8 cellular contexts compared by ENCODE assay signal in the genomic region with DNA sequence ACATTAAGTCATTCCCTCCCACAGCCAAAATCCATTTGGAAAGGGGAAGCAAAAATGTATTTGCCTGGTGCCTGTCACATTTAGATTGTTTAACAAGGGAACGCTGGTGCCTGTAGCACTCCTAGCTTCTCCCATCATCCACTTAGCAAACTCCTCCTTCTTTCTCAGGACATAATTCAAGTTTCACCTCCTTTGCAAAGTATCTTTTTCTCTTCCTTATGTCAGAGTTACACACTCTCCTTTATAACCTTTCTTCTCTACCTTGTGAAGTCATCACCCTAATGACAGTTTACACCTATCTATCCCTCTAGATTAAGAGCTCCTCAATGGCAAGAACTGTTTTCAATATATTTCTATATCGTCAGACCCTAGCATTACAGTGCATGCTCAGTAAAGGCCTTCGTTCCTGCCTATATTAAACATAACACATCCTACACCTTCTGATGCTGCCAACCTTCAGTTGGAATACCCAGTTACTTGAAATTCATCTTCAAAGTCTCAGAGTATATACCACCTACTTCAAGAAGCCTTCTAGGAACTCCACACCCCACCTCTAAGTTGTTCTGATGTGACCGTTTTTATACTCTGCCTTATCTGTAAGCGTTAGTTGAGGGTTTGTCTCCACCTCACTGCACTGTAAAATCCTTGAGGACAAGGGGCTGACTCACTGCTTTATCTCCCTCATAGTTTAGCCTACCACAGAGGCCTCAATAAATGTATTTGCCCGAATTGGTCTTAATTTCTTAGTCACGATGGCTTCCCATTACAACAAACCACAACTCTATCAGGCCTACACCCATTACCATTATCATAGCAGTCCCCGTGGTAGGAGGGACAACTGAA. TPM values are rescaled to one million over a fixed set of nuclear protein-coding genes. Genes with fewer than 3 reads are reported as not detected.
A peak's percentile ranks its signal among the peaks of the same experiment; 100 is the strongest.
DNase-seq lines count a peak whose midpoint lies in the region; ATAC-seq and TF ChIP-seq lines count a peak whose summit lies in the region.

No MANE protein-coding gene starts in this region.

- peaks cover 6% of the 10 kb centered on the region for H3K36me3 Mint-ChIP-seq in T-helper 17 cell (ENCODE audit: low read depth)

- H3K9me2 ChIP-seq in SK-N-SH: no peaks in the 10 kb centered on the region

- 77% methylated on average over 8 of the region's 8 CpGs for WGBS in SK-N-SH (ENCODE audit: low lambda C conversion rate)

- TF ChIP-seq CTCF in retinal pigment epithelial cell (conservative IDR thresholded peaks at IDR 0.05; ENCODE audit: low read depth, low read length): no peak
- TF ChIP-seq CTCF in SK-N-SH (IDR thresholded peaks at IDR 0.05): no peak

- H3K36me3 ChIP-seq in SK-N-SH (replicated peaks in 1 of 2; ENCODE audit: control insufficient read depth in 1 of 2, insufficient read depth in 2 of 2, low read length in 1 of 2): no peaks in the 10 kb centered on the region

- no peak overlapping the region for H3K27ac ChIP-seq in SK-N-SH (ENCODE audit: low read depth in 2 of 2, low read length in 1 of 2)

- H3K4me1 Mint-ChIP-seq in T-helper 17 cell: peaks cover 34% of the 10 kb centered on the region

- H3K4me2 ChIP-seq in SK-N-SH: no peak overlapping the region

- TF ChIP-seq EP300 in SK-N-SH (IDR thresholded peaks at IDR 0.05; ENCODE audit: borderline replicate concordance in 1 of 2, low read depth in 1 of 2, low read length in 1 of 2): no peak

- POLR2A ChIA-PET in SK-N-SH (lab: Yijun Ruan, JAX): no interaction called here

- CTCF ChIA-PET in SK-N-SH (lab: Yijun Ruan, JAX): interaction anchor here (1.2 to 1.6 kb wide), 2 partner anchors 14 to 73 kb away, joined by 3 to 4 read pairs; no protein-coding TSS in a partner anchor

- peaks cover 36% of the 10 kb centered on the region for H3K79me2 ChIP-seq in SK-N-SH (ENCODE audit: insufficient read depth)

- peaks cover 10 to 12% of the 10 kb centered on the region in 2 experiments; a peak in 3 of 4 replicates for H3K4me1 ChIP-seq in SK-N-SH (ENCODE audit: control insufficient read depth in 1 of 2, insufficient read depth in 2 of 2, low read depth in 1 of 2, low read length in 1 of 2)

- DNase-seq in GM03348 (ENCODE audit: low spot score): peak; percentile 37
- no peak for DNase-seq in T-helper 17 cell
- peak; percentile 90 to 96 for DNase-seq in erythroblast (lab: John Stamatoyannopoulos, UW)
- DNase-seq in retinal pigment epithelial cell (ENCODE audit: low read depth): peak; percentile 46
- DNase-seq in SIG-M5 (lab: John Stamatoyannopoulos, UW): no peak
- no peak for DNase-seq in SK-N-SH

- H3K9ac ChIP-seq in SK-N-SH: no peak overlapping the region

- TF ChIP-seq POLR2A in erythroblast (IDR thresholded peaks at IDR 0.05; ENCODE audit: low read length): peak; percentile 97

- no peak for TF ChIP-seq RAD21 in SK-N-SH (IDR thresholded peaks at IDR 0.05; ENCODE audit: low read length)

- no peak overlapping the region for H3K4me3 ChIP-seq in retinal pigment epithelial cell (ENCODE audit: low read length)
- no peak overlapping the region for H3K4me3 ChIP-seq in SK-N-SH (ENCODE audit: low read depth in 2 of 2, low read length in 1 of 2)

- no peaks in the 10 kb centered on the region for H3K27me3 Mint-ChIP-seq in T-helper 17 cell

- no peak overlapping the region for H2AFZ ChIP-seq in SK-N-SH (ENCODE audit: low read depth)

- peaks cover 24% of the 10 kb centered on the region for H4K20me1 ChIP-seq in SK-N-SH (ENCODE audit: insufficient read depth)

- ATAC-seq in T-helper 17 cell (no peak), GM18907 (IDR thresholded peaks at IDR 0.05; ENCODE audit: unreplicated experiment) (no peak), GM19395 (IDR thresholded peaks at IDR 0.05; ENCODE audit: unreplicated experiment) (no peak)

- H3K27me3 ChIP-seq in SK-N-SH (ENCODE audit: insufficient read depth): no peaks in the 10 kb centered on the region

- peaks cover 4% of the 10 kb centered on the region for H3F3A ChIP-seq in SK-N-SH (replicated peaks; ENCODE audit: insufficient read depth)

- H3K9me3 ChIP-seq in T-helper 17 cell (ENCODE audit: control insufficient read depth, low read length, poor library complexity, severe bottlenecking): no peaks in the 10 kb centered on the region
- no peaks in the 10 kb centered on the region for H3K9me3 ChIP-seq in SK-N-SH

- peak overlapping the region; percentile 72 for H3K4me3 Mint-ChIP-seq in T-helper 17 cell

- peak overlapping the region; percentile 39 for H3K27ac Mint-ChIP-seq in T-helper 17 cell

TF ChIP-seq in SK-N-SH, 30 proteins besides CTCF, POLR2A, EP300 and RAD21:
- no peak for TF ChIP-seq GABPA (IDR thresholded peaks at IDR 0.05; ENCODE audit: low read depth)
- no peak for TF ChIP-seq MEF2A (IDR thresholded peaks at IDR 0.05; ENCODE audit: borderline replicate concordance, low read depth)
- TF ChIP-seq MXI1 (IDR thresholded peaks at IDR 0.05; ENCODE audit: low read depth, low read length): no peak
- TF ChIP-seq ELF1 (IDR thresholded peaks at IDR 0.05): no peak
- TF ChIP-seq USF2 (IDR thresholded peaks at IDR 0.05; ENCODE audit: borderline replicate concordance, low read depth, low read length): no peak
- no peak for TF ChIP-seq GATA2 (CRISPR knock-in tag; IDR thresholded peaks at IDR 0.05)

RNA-seq across cellular contexts. Expression of gene EPS15, which starts 1.0 kb away (rescaled TPM):
- 10 to 100 TPM; 88.2 to 98.8 TPM for total RNA-seq in T-helper 17 cell
- polyA plus RNA-seq in SK-N-SH (2012; rRNA removed): 17.0 and 23.1 TPM in 2 replicates
- polyA plus RNA-seq in SK-N-SH (2012; cell fraction: cytosol; rRNA removed): 25.7 and 29.7 TPM in 2 replicates
- 14.2 and 41.4 TPM in 2 replicates for polyA plus RNA-seq in SK-N-SH (2012; cell fraction: nucleus; rRNA removed)

Comparison
In these comparisons a context has a peak if more than half of its experiments do, and no peak if none do; other contexts are left out.
1. DNase-seq: peak in GM03348 (single experiment), erythroblast (2 of 2) and retinal pigment epithelial cell (single experiment); none in T-helper 17 cell (0 of 3), SIG-M5 (single experiment) and SK-N-SH (single experiment).